15 cellular contexts compared by ENCODE assay signal in the genomic region with DNA sequence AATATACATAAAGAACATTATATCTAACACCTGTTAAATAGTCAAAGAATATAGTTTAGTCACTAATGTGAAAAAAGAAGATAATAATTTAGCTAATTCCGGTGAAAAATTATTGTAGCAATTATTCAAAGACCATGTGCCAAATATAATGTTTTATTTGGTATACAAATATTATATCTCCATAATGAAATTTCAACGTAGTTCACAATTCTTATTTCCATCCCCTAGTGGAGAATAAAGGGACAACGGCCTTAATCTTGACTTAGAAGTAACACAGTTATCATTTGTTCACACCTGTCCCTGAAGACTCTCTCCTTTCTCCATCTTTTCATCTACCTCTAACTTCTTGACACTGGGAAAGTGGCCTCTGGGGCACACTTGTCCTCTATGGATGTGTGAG.
A peak's percentile ranks its signal among the peaks of the same experiment; 100 is the strongest.
DNase-seq lines count a peak whose midpoint lies in the region; ATAC-seq, FAIRE-seq and TF ChIP-seq lines count a peak whose summit lies in the region.
"Had no signal": no experiment of that assay in that cellular context is flagged by ENCODE, and none has a peak within 500 bp of the region (broad histone marks: within the 10 kb centered on the region; RNA-seq: fewer than 3 reads in every experiment).

No MANE protein-coding gene starts in this region.

- H3K27me3 ChIP-seq in CD4-positive, alpha-beta T cell (ENCODE audit: control insufficient read depth, insufficient read depth, low read length) = no peaks in the 10 kb centered on the region

- FAIRE-seq in D721Med (lab: Jason Lieb, UNC) = no peak
- FAIRE-seq: small intestine had no signal

- H3K27me3 Mint-ChIP-seq in CD4-positive, alpha-beta T cell = peaks cover 10% of the 10 kb centered on the region
- no peaks in the 10 kb centered on the region for H3K27me3 Mint-ChIP-seq in chondrocyte (ENCODE audit: low read depth)
- H3K27me3 Mint-ChIP-seq: activated CD4-positive, alpha-beta memory T cell treated with anti-CD3 and anti-CD28 coated beads for 36 hours had no signal

- no peak overlapping the region for H3K27ac Mint-ChIP-seq in CD4-positive, alpha-beta T cell
- H3K27ac Mint-ChIP-seq in chondrocyte (ENCODE audit: unreplicated experiment) = no peak overlapping the region
- H3K27ac Mint-ChIP-seq in activated naive CD4-positive, alpha-beta T cell treated with anti-CD3 and anti-CD28 coated beads, Interleukin-2, amount 50 U/mL, for 72 hours = no peak overlapping the region
- H3K27ac Mint-ChIP-seq: activated CD4-positive, alpha-beta memory T cell treated with anti-CD3 and anti-CD28 coated beads for 36 hours; activated naive CD8-positive, alpha-beta T cell treated with anti-CD3 and anti-CD28 coated beads for 36 hours; effector memory CD8-positive, alpha-beta T cell; naive thymus-derived CD4-positive, alpha-beta T cell had no signal

- TF ChIP-seq CTCF in CD4-positive, alpha-beta T cell (IDR thresholded peaks at IDR 0.05) = peak; percentile 16
- TF ChIP-seq CTCF in LNCAP (IDR thresholded peaks at IDR 0.05) (peak; percentile 27; the same call in 1 of the 2 replicates), chondrocyte (IDR thresholded peaks at IDR 0.05) (peak; percentile 74), D721Med (IDR thresholded peaks at IDR 0.05; ENCODE audit: insufficient read depth, missing control alignments) (no peak)

- H3K4me3 Mint-ChIP-seq in CD4-positive, alpha-beta T cell = no peak overlapping the region
- H3K4me3 Mint-ChIP-seq in chondrocyte (ENCODE audit: unreplicated experiment) = no peak overlapping the region
- H3K4me3 Mint-ChIP-seq: activated CD4-positive, alpha-beta memory T cell treated with anti-CD3 and anti-CD28 coated beads for 36 hours; activated naive CD8-positive, alpha-beta T cell treated with anti-CD3 and anti-CD28 coated beads for 36 hours; effector memory CD8-positive, alpha-beta T cell; naive thymus-derived CD4-positive, alpha-beta T cell had no signal

- CTCF ChIA-PET in CD4-positive, alpha-beta T cell (lab: Charles Lee) = interaction anchor here (0.6 kb wide), 1 partner anchor 952 kb away, joined by 4 read pairs; no protein-coding TSS in a partner anchor

- intact Hi-C loops in CD4-positive, alpha-beta T cell (cut with DNase I, micrococcal nuclease) = loop anchor here (5.0 kb wide), 3 partner anchors 768 to 1828 kb away; a partner anchor contains a TSS

- no peaks in the 10 kb centered on the region for H3K36me3 Mint-ChIP-seq in CD4-positive, alpha-beta T cell (ENCODE audit: low read depth)
- H3K36me3 Mint-ChIP-seq in chondrocyte (ENCODE audit: low read depth) = no peaks in the 10 kb centered on the region
- no peaks in the 10 kb centered on the region for H3K36me3 Mint-ChIP-seq in activated naive CD4-positive, alpha-beta T cell treated with anti-CD3 and anti-CD28 coated beads, Interleukin-2, amount 50 U/mL, for 72 hours
- H3K36me3 Mint-ChIP-seq: activated CD4-positive, alpha-beta memory T cell treated with anti-CD3 and anti-CD28 coated beads for 36 hours; activated naive CD8-positive, alpha-beta T cell treated with anti-CD3 and anti-CD28 coated beads for 36 hours; naive thymus-derived CD4-positive, alpha-beta T cell had no signal

- POLR2A ChIA-PET in CD4-positive, alpha-beta T cell (lab: Charles Lee) = no interaction called here

- H3K27ac ChIP-seq in CD4-positive, alpha-beta T cell (ENCODE audit: low read depth, low read length) = no peak overlapping the region

- DNase-seq in CD4-positive, alpha-beta T cell = no peak
- DNase-seq in chondrocyte (ENCODE audit: low spot score) (no peak), myocyte (ENCODE audit: low read depth) (peak; percentile 3), D721Med (ENCODE audit: insufficient read length, low spot score) (no peak), GDM1 (lab: John Stamatoyannopoulos, UW) (no peak)
- DNase-seq in activated naive CD4-positive, alpha-beta T cell treated with anti-CD3 and anti-CD28 coated beads, Interleukin-2, amount 50 U/mL, for 72 hours (ENCODE audit: low spot score in 2 of 2) = no peak
- DNase-seq: activated CD4-positive, alpha-beta memory T cell treated with anti-CD3 and anti-CD28 coated beads for 36 hours; activated naive CD8-positive, alpha-beta T cell treated with anti-CD3 and anti-CD28 coated beads for 36 hours; effector memory CD8-positive, alpha-beta T cell; naive thymus-derived CD4-positive, alpha-beta T cell; NCI-H1048; NCI-H526 treated with DMSO at 0.1 percent for 48 hours; small intestine had no signal

- no peaks in the 10 kb centered on the region for H3K4me1 Mint-ChIP-seq in CD4-positive, alpha-beta T cell (ENCODE audit: low read depth)
- no peaks in the 10 kb centered on the region for H3K4me1 Mint-ChIP-seq in chondrocyte (ENCODE audit: low read depth)
- H3K4me1 Mint-ChIP-seq: naive thymus-derived CD4-positive, alpha-beta T cell had no signal

- no peak for ATAC-seq in CD4-positive, alpha-beta T cell (ENCODE audit: poor library complexity)
- no peak for ATAC-seq in activated naive CD4-positive, alpha-beta T cell treated with anti-CD3 and anti-CD28 coated beads, Interleukin-2, amount 50 U/mL, for 72 hours
- no peak for ATAC-seq in GM18511 (IDR thresholded peaks at IDR 0.05; ENCODE audit: unreplicated experiment)
- ATAC-seq: effector memory CD8-positive, alpha-beta T cell; naive thymus-derived CD4-positive, alpha-beta T cell had no signal

- H3K9me3 ChIP-seq in CD4-positive, alpha-beta T cell (ENCODE audit: control insufficient read depth, low read length) = no peaks in the 10 kb centered on the region

- H3K9me3 Mint-ChIP-seq in CD4-positive, alpha-beta T cell = no peaks in the 10 kb centered on the region
- H3K9me3 Mint-ChIP-seq in chondrocyte (ENCODE audit: low read depth) = no peaks in the 10 kb centered on the region
- no peaks in the 10 kb centered on the region for H3K9me3 Mint-ChIP-seq in activated naive CD4-positive, alpha-beta T cell treated with anti-CD3 and anti-CD28 coated beads, Interleukin-2, amount 50 U/mL, for 72 hours
- H3K9me3 Mint-ChIP-seq: activated CD4-positive, alpha-beta memory T cell treated with anti-CD3 and anti-CD28 coated beads for 36 hours; activated naive CD8-positive, alpha-beta T cell treated with anti-CD3 and anti-CD28 coated beads for 36 hours; effector memory CD8-positive, alpha-beta T cell; naive thymus-derived CD4-positive, alpha-beta T cell had no signal
